Comparison of ENCODE assay signal across 26 cellular contexts in genomic region chr1:206435450-206435849, GRCh38. TPM values are rescaled to one million over a fixed set of nuclear protein-coding genes. Genes with fewer than 3 reads are reported as not detected.
DNase-seq lines count a peak whose midpoint lies in the region; ATAC-seq and TF ChIP-seq lines count a peak whose summit lies in the region.
"Had no signal": no experiment of that assay in that cellular context is flagged by ENCODE, and none has a peak within 500 bp of the region (broad histone marks: within the 10 kb centered on the region; RNA-seq: fewer than 3 reads in every experiment).

No MANE protein-coding gene starts in this region.

- TF ChIP-seq CTCF in activated CD8-positive, alpha-beta T cell treated with anti-CD3 and anti-CD28 coated beads for 36 hours (IDR thresholded peaks at IDR 0.05), result no peak
- TF ChIP-seq CTCF in GM12865 (IDR thresholded peaks at IDR 0.05; ENCODE audit: insufficient read depth, low read depth, low read length, missing control alignments), result no peak

- no peaks in the 10 kb centered on the region for H3K9me3 Mint-ChIP-seq in activated CD8-positive, alpha-beta T cell treated with anti-CD3 and anti-CD28 coated beads for 36 hours
- no peaks in the 10 kb centered on the region for H3K9me3 Mint-ChIP-seq in activated CD8-positive, alpha-beta T cell treated with anti-CD3 and anti-CD28 coated beads, Interleukin-2, amount 10 ng/mL, durations not matched to agents 7 days and 5 days (ENCODE audit: insufficient read depth)
- no peaks in the 10 kb centered on the region for H3K9me3 Mint-ChIP-seq in activated T-helper 17 cell treated with anti-CD3 and anti-CD28 coated beads, Interleukin-2, amount 50 U/mL, for 72 hours
- no peaks in the 10 kb centered on the region for H3K9me3 Mint-ChIP-seq in stimulated activated effector memory CD8-positive, alpha-beta T cell treated with anti-CD3 and anti-CD28 coated beads, Interleukin-12 subunit alpha, Interleukin-12 subunit beta, amount 100 ng/mL, for 72 hours
- no peaks in the 10 kb centered on the region for H3K9me3 Mint-ChIP-seq in naive thymus-derived CD8-positive, alpha-beta T cell
- H3K9me3 Mint-ChIP-seq: activated naive CD4-positive, alpha-beta T cell treated with anti-CD3 and anti-CD28 coated beads, Interleukin-2, amount 10 ng/mL, durations not matched to agents 7 days and 5 days; activated T-helper 1 cell treated with anti-CD3 and anti-CD28 coated beads, Interleukin-12 subunit alpha, Interleukin-12 subunit beta, Interleukin-2, Interleukin-4 antibody, amounts not matched to agents 30 ng/mL and 10 ng/mL and 1 ng/mL, durations not matched to agents 14 hours and 24 hours and 36 hours; CD8-positive, alpha-beta memory T cell; memory B cell; neural crest cell had no signal

- H3K36me3 Mint-ChIP-seq in activated CD8-positive, alpha-beta T cell treated with anti-CD3 and anti-CD28 coated beads for 36 hours (ENCODE audit: low read depth), result no peaks in the 10 kb centered on the region
- peaks cover 76% of the 10 kb centered on the region for H3K36me3 Mint-ChIP-seq in activated CD8-positive, alpha-beta T cell treated with anti-CD3 and anti-CD28 coated beads, Interleukin-2, amount 10 ng/mL, durations not matched to agents 7 days and 5 days (ENCODE audit: low read depth)
- peaks cover 58% of the 10 kb centered on the region for H3K36me3 Mint-ChIP-seq in activated T-helper 17 cell treated with anti-CD3 and anti-CD28 coated beads, Interleukin-2, amount 50 U/mL, for 72 hours (ENCODE audit: low read depth)
- peaks cover 32% of the 10 kb centered on the region for H3K36me3 Mint-ChIP-seq in stimulated activated effector memory CD8-positive, alpha-beta T cell treated with anti-CD3 and anti-CD28 coated beads, Interleukin-12 subunit alpha, Interleukin-12 subunit beta, amount 100 ng/mL, for 72 hours
- peaks cover 0 to 28% (median 13%) of the 10 kb centered on the region in 3 donors for H3K36me3 Mint-ChIP-seq in naive thymus-derived CD8-positive, alpha-beta T cell

- no peak overlapping the region for H3K4me3 Mint-ChIP-seq in activated CD8-positive, alpha-beta T cell treated with anti-CD3 and anti-CD28 coated beads for 36 hours
- no peak overlapping the region for H3K4me3 Mint-ChIP-seq in activated CD8-positive, alpha-beta T cell treated with anti-CD3 and anti-CD28 coated beads, Interleukin-2, amount 10 ng/mL, durations not matched to agents 7 days and 5 days
- no peak overlapping the region for H3K4me3 Mint-ChIP-seq in activated T-helper 17 cell treated with anti-CD3 and anti-CD28 coated beads, Interleukin-2, amount 50 U/mL, for 72 hours
- no peak overlapping the region for H3K4me3 Mint-ChIP-seq in stimulated activated effector memory CD8-positive, alpha-beta T cell treated with anti-CD3 and anti-CD28 coated beads, Interleukin-12 subunit alpha, Interleukin-12 subunit beta, amount 100 ng/mL, for 72 hours
- H3K4me3 Mint-ChIP-seq in naive thymus-derived CD8-positive, alpha-beta T cell, result no peak overlapping the region
- H3K4me3 Mint-ChIP-seq: activated naive CD4-positive, alpha-beta T cell treated with anti-CD3 and anti-CD28 coated beads, Interleukin-2, amount 10 ng/mL, durations not matched to agents 7 days and 5 days; activated T-helper 1 cell treated with anti-CD3 and anti-CD28 coated beads, Interleukin-12 subunit alpha, Interleukin-12 subunit beta, Interleukin-2, Interleukin-4 antibody, amounts not matched to agents 30 ng/mL and 10 ng/mL and 1 ng/mL, durations not matched to agents 14 hours and 24 hours and 36 hours; B cell; CD8-positive, alpha-beta memory T cell; memory B cell; neural crest cell had no signal

- no peaks in the 10 kb centered on the region for H3K4me1 Mint-ChIP-seq in activated CD8-positive, alpha-beta T cell treated with anti-CD3 and anti-CD28 coated beads for 36 hours (ENCODE audit: low read depth)
- H3K4me1 Mint-ChIP-seq in activated CD8-positive, alpha-beta T cell treated with anti-CD3 and anti-CD28 coated beads, Interleukin-2, amount 10 ng/mL, durations not matched to agents 7 days and 5 days (ENCODE audit: low read depth), result peaks cover 9% of the 10 kb centered on the region
- no peaks in the 10 kb centered on the region for H3K4me1 Mint-ChIP-seq in activated T-helper 17 cell treated with anti-CD3 and anti-CD28 coated beads, Interleukin-2, amount 50 U/mL, for 72 hours
- no peaks in the 10 kb centered on the region for H3K4me1 Mint-ChIP-seq in stimulated activated effector memory CD8-positive, alpha-beta T cell treated with anti-CD3 and anti-CD28 coated beads, Interleukin-12 subunit alpha, Interleukin-12 subunit beta, amount 100 ng/mL, for 72 hours
- peaks cover 0 to 5% (median 0%) of the 10 kb centered on the region in 4 donors for H3K4me1 Mint-ChIP-seq in naive thymus-derived CD8-positive, alpha-beta T cell
- H3K4me1 Mint-ChIP-seq: activated naive CD4-positive, alpha-beta T cell treated with anti-CD3 and anti-CD28 coated beads, Interleukin-2, amount 10 ng/mL, durations not matched to agents 7 days and 5 days; B cell; CD8-positive, alpha-beta memory T cell; memory B cell; neural crest cell had no signal

- H3K27ac Mint-ChIP-seq in activated CD8-positive, alpha-beta T cell treated with anti-CD3 and anti-CD28 coated beads for 36 hours, result no peak overlapping the region
- no peak overlapping the region for H3K27ac Mint-ChIP-seq in activated CD8-positive, alpha-beta T cell treated with anti-CD3 and anti-CD28 coated beads, Interleukin-2, amount 10 ng/mL, durations not matched to agents 7 days and 5 days
- H3K27ac Mint-ChIP-seq in activated T-helper 17 cell treated with anti-CD3 and anti-CD28 coated beads, Interleukin-2, amount 50 U/mL, for 72 hours, result no peak overlapping the region
- no peak overlapping the region for H3K27ac Mint-ChIP-seq in stimulated activated effector memory CD8-positive, alpha-beta T cell treated with anti-CD3 and anti-CD28 coated beads, Interleukin-12 subunit alpha, Interleukin-12 subunit beta, amount 100 ng/mL, for 72 hours
- no peak overlapping the region for H3K27ac Mint-ChIP-seq in naive thymus-derived CD8-positive, alpha-beta T cell
- H3K27ac Mint-ChIP-seq: activated naive CD4-positive, alpha-beta T cell treated with anti-CD3 and anti-CD28 coated beads, Interleukin-2, amount 10 ng/mL, durations not matched to agents 7 days and 5 days; B cell; CD8-positive, alpha-beta memory T cell; memory B cell had no signal

- DNase-seq in activated CD8-positive, alpha-beta T cell treated with anti-CD3 and anti-CD28 coated beads for 36 hours, result peak; percentile 10
- no peak for DNase-seq in activated CD8-positive, alpha-beta T cell treated with anti-CD3 and anti-CD28 coated beads, Interleukin-2, amount 10 ng/mL, durations not matched to agents 7 days and 5 days
- DNase-seq in GM12865 (ENCODE audit: low read depth), result peak; percentile 6
- no peak for DNase-seq in stimulated activated effector memory CD8-positive, alpha-beta T cell treated with anti-CD3 and anti-CD28 coated beads, Interleukin-12 subunit alpha, Interleukin-12 subunit beta, amount 100 ng/mL, for 72 hours (ENCODE audit: low spot score in 2 of 2)
- no peak for DNase-seq in naive thymus-derived CD8-positive, alpha-beta T cell
- DNase-seq: activated naive CD4-positive, alpha-beta T cell treated with anti-CD3 and anti-CD28 coated beads, Interleukin-2, amount 10 ng/mL, durations not matched to agents 7 days and 5 days; anterior cingulate cortex; CD8-positive, alpha-beta memory T cell; H7; left lung; MM.1S; NCI-H1436; NCI-H2107; NCI-H345; NCI-H69; SHP77 treated with DMSO at 0.1 percent for 48 hours; small intestine; stimulated activated naive CD4-positive, alpha-beta T cell had no signal

- no peak overlapping the region for H3K4me3 ChIP-seq in GM12865 (ENCODE audit: low read depth, low read length)
- H3K4me3 ChIP-seq: breast epithelium, left lung, thoracic aorta had no signal

- POLR2A ChIA-PET in activated CD8-positive, alpha-beta T cell treated with anti-CD3 and anti-CD28 coated beads for 36 hours (lab: Charles Lee), result no interaction called here
- POLR2A ChIA-PET in activated CD8-positive, alpha-beta T cell treated with anti-CD3 and anti-CD28 coated beads, Interleukin-2, amount 10 ng/mL, durations not matched to agents 7 days and 5 days (lab: Charles Lee), result no interaction called here
- POLR2A ChIA-PET in naive thymus-derived CD8-positive, alpha-beta T cell (lab: Charles Lee), result no interaction called here

- intact Hi-C loops in activated CD8-positive, alpha-beta T cell treated with anti-CD3 and anti-CD28 coated beads for 36 hours (cut with micrococcal nuclease), result no loop called here

- no peaks in the 10 kb centered on the region for H3K27me3 Mint-ChIP-seq in activated CD8-positive, alpha-beta T cell treated with anti-CD3 and anti-CD28 coated beads for 36 hours
- H3K27me3 Mint-ChIP-seq in activated CD8-positive, alpha-beta T cell treated with anti-CD3 and anti-CD28 coated beads, Interleukin-2, amount 10 ng/mL, durations not matched to agents 7 days and 5 days (ENCODE audit: low read depth), result no peaks in the 10 kb centered on the region
- no peaks in the 10 kb centered on the region for H3K27me3 Mint-ChIP-seq in activated T-helper 17 cell treated with anti-CD3 and anti-CD28 coated beads, Interleukin-2, amount 50 U/mL, for 72 hours
- H3K27me3 Mint-ChIP-seq in naive thymus-derived CD8-positive, alpha-beta T cell, result no peaks in the 10 kb centered on the region
- H3K27me3 Mint-ChIP-seq: activated naive CD4-positive, alpha-beta T cell treated with anti-CD3 and anti-CD28 coated beads, Interleukin-2, amount 10 ng/mL, durations not matched to agents 7 days and 5 days; B cell; CD8-positive, alpha-beta memory T cell; memory B cell had no signal

- CTCF ChIA-PET in activated CD8-positive, alpha-beta T cell treated with anti-CD3 and anti-CD28 coated beads for 36 hours (lab: Charles Lee), result no interaction called here
- CTCF ChIA-PET in activated CD8-positive, alpha-beta T cell treated with anti-CD3 and anti-CD28 coated beads, Interleukin-2, amount 10 ng/mL, durations not matched to agents 7 days and 5 days (lab: Charles Lee), result interaction anchor here (0.9 to 1.8 kb wide), 2 partner anchors 17 to 27 kb away, joined by 3 to 6 read pairs; no protein-coding TSS in a partner anchor

- no peak for ATAC-seq in activated CD8-positive, alpha-beta T cell treated with anti-CD3 and anti-CD28 coated beads for 36 hours
- no peak for ATAC-seq in activated CD8-positive, alpha-beta T cell treated with anti-CD3 and anti-CD28 coated beads, Interleukin-2, amount 10 ng/mL, durations not matched to agents 7 days and 5 days
- peak; percentile 81 for ATAC-seq in activated T-helper 17 cell treated with anti-CD3 and anti-CD28 coated beads, Interleukin-2, amount 50 U/mL, for 72 hours (replicated peaks)
- peak; percentile 83 for ATAC-seq in stimulated activated effector memory CD8-positive, alpha-beta T cell treated with anti-CD3 and anti-CD28 coated beads, Interleukin-12 subunit alpha, Interleukin-12 subunit beta, amount 100 ng/mL, for 72 hours
- no peak for ATAC-seq in naive thymus-derived CD8-positive, alpha-beta T cell
- ATAC-seq in GM21737 (IDR thresholded peaks at IDR 0.05; ENCODE audit: unreplicated experiment), result no peak
- ATAC-seq: left lung had no signal

RNA-seq across cellular contexts. Expression of gene IKBKE, which starts 34.8 kb away (rescaled TPM):
- total RNA-seq in activated CD8-positive, alpha-beta T cell treated with anti-CD3 and anti-CD28 coated beads for 36 hours, result 10 to 100 TPM; 14.3 to 14.9 TPM
- total RNA-seq in activated CD8-positive, alpha-beta T cell treated with anti-CD3 and anti-CD28 coated beads, Interleukin-2, amount 10 ng/mL, durations not matched to agents 7 days and 5 days, result 10 to 100 TPM; 68.3 to 70.1 TPM
- total RNA-seq in activated T-helper 17 cell treated with anti-CD3 and anti-CD28 coated beads, Interleukin-2, amount 50 U/mL, for 72 hours, result 10 to 100 TPM; 21.7 to 26.6 TPM
- total RNA-seq in naive thymus-derived CD8-positive, alpha-beta T cell, result 10 to 100 TPM; 82.9 to 87.3 TPM
- 10 to 100 TPM; 40.5 to 57.0 (median 55.5) TPM for polyA plus RNA-seq in naive thymus-derived CD8-positive, alpha-beta T cell

Comparison
In these comparisons a context has a peak if more than half of its experiments do, and no peak if none do; other contexts are left out.
1. DNase-seq: peak in activated CD8-positive, alpha-beta T cell treated with anti-CD3 and anti-CD28 coated beads for 36 hours (single experiment) and GM12865 (single experiment); none in activated CD8-positive, alpha-beta T cell treated with anti-CD3 and anti-CD28 coated beads, Interleukin-2, amount 10 ng/mL, durations not matched to agents 7 days and 5 days (single experiment), stimulated activated effector memory CD8-positive, alpha-beta T cell treated with anti-CD3 and anti-CD28 coated beads, Interleukin-12 subunit alpha, Interleukin-12 subunit beta, amount 100 ng/mL, for 72 hours (0 of 2) and naive thymus-derived CD8-positive, alpha-beta T cell (0 of 10).
2. ATAC-seq: peak in activated T-helper 17 cell treated with anti-CD3 and anti-CD28 coated beads, Interleukin-2, amount 50 U/mL, for 72 hours (single experiment) and stimulated activated effector memory CD8-positive, alpha-beta T cell treated with anti-CD3 and anti-CD28 coated beads, Interleukin-12 subunit alpha, Interleukin-12 subunit beta, amount 100 ng/mL, for 72 hours (single experiment); none in activated CD8-positive, alpha-beta T cell treated with anti-CD3 and anti-CD28 coated beads for 36 hours (single experiment), activated CD8-positive, alpha-beta T cell treated with anti-CD3 and anti-CD28 coated beads, Interleukin-2, amount 10 ng/mL, durations not matched to agents 7 days and 5 days (single experiment), naive thymus-derived CD8-positive, alpha-beta T cell (0 of 2) and GM21737 (single experiment).